ENCODE assay signal across 9 cellular contexts in the genomic region with DNA sequence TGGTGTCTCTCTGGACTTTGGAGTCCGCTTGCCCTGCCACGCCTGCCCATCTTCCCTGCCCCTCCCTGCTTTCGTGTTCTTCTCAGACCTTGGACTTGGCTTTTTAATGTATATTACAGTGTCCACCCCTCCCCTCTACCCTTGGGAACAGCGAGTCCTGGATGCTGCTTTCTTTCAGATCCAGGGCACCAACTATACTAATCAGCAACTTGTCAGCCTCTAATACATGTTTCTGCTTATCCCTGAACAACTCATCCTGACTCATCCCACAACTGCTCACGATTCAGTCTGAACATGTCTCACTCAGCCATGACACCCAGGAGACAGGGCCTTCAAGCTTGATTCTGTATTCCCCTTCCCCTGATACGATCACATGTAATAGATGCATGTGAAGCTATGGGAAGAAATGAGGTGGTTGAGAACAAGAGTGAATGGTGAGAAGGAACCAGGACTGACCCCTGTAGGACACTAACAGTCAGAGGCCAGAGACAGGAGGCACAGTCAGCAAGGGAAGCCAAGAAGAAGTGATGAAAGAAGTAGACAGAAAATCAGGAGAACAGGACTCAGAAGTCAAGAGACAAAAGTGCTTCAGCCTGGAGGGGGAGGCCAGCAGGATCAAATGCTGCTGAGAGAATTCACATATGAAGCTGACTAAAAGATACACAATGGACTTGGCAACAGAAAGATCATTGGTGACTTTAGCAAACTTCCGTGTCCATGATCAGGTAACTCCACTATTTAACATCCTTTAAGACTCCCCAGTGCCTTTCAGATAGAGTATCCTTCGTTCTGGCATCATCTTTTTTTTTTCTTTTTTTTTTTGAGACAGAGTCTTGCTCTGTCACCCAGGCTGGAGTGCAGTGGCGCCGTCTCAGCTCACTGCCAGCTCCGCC. TPM values are rescaled to one million over a fixed set of nuclear protein-coding genes. Genes with fewer than 3 reads are reported as not detected.
DNase-seq lines count a peak whose midpoint lies in the region; ATAC-seq lines count a peak whose summit lies in the region.
"Had no signal": no experiment of that assay in that cellular context is flagged by ENCODE, and none has a peak within 500 bp of the region (broad histone marks: within the 10 kb centered on the region; RNA-seq: fewer than 3 reads in every experiment).

No MANE protein-coding gene starts in this region.

- H3K9me3 ChIP-seq in adipocyte (ENCODE audit: control insufficient read depth, low read length) (no peaks in the 10 kb centered on the region), mesodermal cell (ENCODE audit: control insufficient read depth, low read length) (no peaks in the 10 kb centered on the region)

- no peaks in the 10 kb centered on the region for H3K27me3 ChIP-seq in adipocyte (replicated peaks; ENCODE audit: control insufficient read depth, insufficient read depth, low read length)

- 89 to 92% methylated on average over 5 to 10 of the region's 11 CpGs for WGBS in mesodermal cell (ENCODE audit: insufficient coverage in 2 of 2), 2 experiments

- DNase-seq in GM04504 (ENCODE audit: low read depth), result peak; percentile 58
- DNase-seq in adipocyte (ENCODE audit: low read depth), result peak; percentile 46
- DNase-seq in activated effector memory CD4-positive, alpha-beta T cell treated with anti-CD3 and anti-CD28 coated beads, Interleukin-2, amount 50 U/mL, for 16 hours, result no peak
- DNase-seq in central memory CD4-positive, alpha-beta T cell, result no peak
- DNase-seq in medulla oblongata (ENCODE audit: extremely low spot score), result no peak
- no peak for DNase-seq in NCI-H2081 treated with DMSO at 0.1 percent for 48 hours (lab: John Stamatoyannopoulos, UW)

- peak overlapping the region; percentile 15 for H3K9ac ChIP-seq in adipocyte (ENCODE audit: low read length)

- H3K4me1 ChIP-seq in adipocyte (ENCODE audit: control insufficient read depth, insufficient read depth, low read length) (peaks cover 15% of the 10 kb centered on the region), mesodermal cell (ENCODE audit: control insufficient read depth, insufficient read depth, low read length, poor library complexity, severe bottlenecking) (peaks cover 15% of the 10 kb centered on the region)

- H3K36me3 ChIP-seq in adipocyte (ENCODE audit: control insufficient read depth, insufficient read depth, low read length, severe bottlenecking) (no peaks in the 10 kb centered on the region), mesodermal cell (ENCODE audit: control insufficient read depth, insufficient read depth, low read length) (no peaks in the 10 kb centered on the region)

- peak; percentile 59 for ATAC-seq in HG02981 (IDR thresholded peaks at IDR 0.05; ENCODE audit: unreplicated experiment)

- H3K27ac ChIP-seq in mesodermal cell (ENCODE audit: low read depth, low read length, severe bottlenecking), result peak overlapping the region; percentile 23
- H3K27ac ChIP-seq: PC-9 had no signal

- no peak overlapping the region for H3K4me3 ChIP-seq in adipocyte (ENCODE audit: low read length)
- no peak overlapping the region for H3K4me3 ChIP-seq in mesodermal cell (ENCODE audit: extremely low read depth, insufficient read depth, low read length, poor library complexity, severe bottlenecking)
- H3K4me3 ChIP-seq: PC-9 had no signal

RNA-seq across cellular contexts. Expression of gene BCL2L10, which starts 35.4 kb away (rescaled TPM):
- polyA plus RNA-seq in mesodermal cell (2013, experiment 1 of 2), result not detected
- polyA plus RNA-seq in mesodermal cell (2013, experiment 2 of 2), result not detected

RNA-seq across cellular contexts. Expression of gene MAPK6, which starts 58.1 kb away (rescaled TPM):
- polyA plus RNA-seq in mesodermal cell (2013, experiment 1 of 2), result 81.1 TPM
- polyA plus RNA-seq in mesodermal cell (2013, experiment 2 of 2), result 80.0 TPM

Comparison
In these comparisons a context has a peak if more than half of its experiments do, and no peak if none do; other contexts are left out.
1. DNase-seq: peak in GM04504 (single experiment) and adipocyte (single experiment); none in activated effector memory CD4-positive, alpha-beta T cell treated with anti-CD3 and anti-CD28 coated beads, Interleukin-2, amount 50 U/mL, for 16 hours (single experiment), central memory CD4-positive, alpha-beta T cell (single experiment), medulla oblongata (single experiment) and NCI-H2081 treated with DMSO at 0.1 percent for 48 hours (single experiment).